ENCODE assay signal across 29 cellular contexts in the genomic region with DNA sequence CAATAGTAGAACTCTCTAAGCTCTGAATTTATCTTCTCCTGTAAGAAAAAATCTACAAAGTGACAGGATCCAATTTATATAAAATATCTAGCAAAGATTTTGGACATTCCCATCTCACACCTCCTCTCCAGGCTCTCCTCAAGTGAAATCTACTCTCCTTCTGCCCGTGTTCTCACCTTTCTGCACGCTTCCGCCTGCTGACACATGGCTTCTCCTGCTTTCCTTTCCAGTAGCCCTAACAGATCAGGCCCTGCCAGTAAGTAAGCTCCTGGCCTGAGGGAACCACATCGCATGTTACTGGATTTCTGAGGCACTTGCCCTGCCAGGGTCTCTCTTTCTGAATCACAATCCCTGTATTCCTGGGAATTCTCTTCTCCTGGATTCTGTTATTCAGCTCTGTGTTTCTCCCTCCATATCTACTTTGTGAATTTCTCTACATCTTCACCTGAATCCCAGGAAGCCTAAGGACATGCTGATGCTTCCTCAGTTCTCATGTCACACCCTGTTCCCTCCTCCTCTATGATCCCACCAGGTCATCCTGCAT.
"Had no signal": no experiment of that assay in that cellular context is flagged by ENCODE, and none has a peak within 500 bp of the region (broad histone marks: within the 10 kb centered on the region; RNA-seq: fewer than 3 reads in every experiment).

No MANE protein-coding gene starts in this region.

- H3K27ac Mint-ChIP-seq: activated CD4-positive, alpha-beta memory T cell treated with anti-CD3 and anti-CD28 coated beads for 36 hours; activated CD4-positive, alpha-beta T cell treated with anti-CD3 and anti-CD28 coated beads, Interleukin-2, amount 10 ng/mL, durations not matched to agents 7 days and 5 days; activated naive CD4-positive, alpha-beta T cell treated with anti-CD3 and anti-CD28 coated beads, Interleukin-2, amount 50 U/mL, for 72 hours; activated naive CD8-positive, alpha-beta T cell treated with anti-CD3 and anti-CD28 coated beads, Interleukin-2, amount 50 U/mL, for 24 hours; brain; T-helper 17 cell had no signal

- H3K4me3 ChIP-seq: MG63, PC-9 had no signal

- H3K4me1 Mint-ChIP-seq: activated CD4-positive, alpha-beta T cell treated with anti-CD3 and anti-CD28 coated beads, Interleukin-2, amount 10 ng/mL, durations not matched to agents 7 days and 5 days; central memory CD8-positive, alpha-beta T cell; T-helper 17 cell had no signal

- FAIRE-seq: astrocyte, TTC549 had no signal

- H3K9me3 Mint-ChIP-seq: activated CD4-positive, alpha-beta memory T cell treated with anti-CD3 and anti-CD28 coated beads for 36 hours; activated CD4-positive, alpha-beta T cell treated with anti-CD3 and anti-CD28 coated beads, Interleukin-2, amount 10 ng/mL, durations not matched to agents 7 days and 5 days; activated naive CD4-positive, alpha-beta T cell treated with anti-CD3 and anti-CD28 coated beads, Interleukin-2, amount 50 U/mL, for 72 hours; activated naive CD8-positive, alpha-beta T cell treated with anti-CD3 and anti-CD28 coated beads, Interleukin-2, amount 50 U/mL, for 24 hours; activated T-cell treated with anti-CD3 and anti-CD28 coated beads, Interleukin-2, amount 50 U/mL, for 4 hours; central memory CD8-positive, alpha-beta T cell had no signal

- H3K9me3 ChIP-seq: MG63 had no signal

- DNase-seq: activated CD4-positive, alpha-beta memory T cell treated with anti-CD3 and anti-CD28 coated beads for 36 hours; activated CD4-positive, alpha-beta T cell treated with anti-CD3 and anti-CD28 coated beads, Interleukin-2, amount 10 ng/mL, durations not matched to agents 7 days and 5 days; activated CD4-positive, CD25-positive, alpha-beta regulatory T cell; activated CD8-positive, alpha-beta memory T cell treated with anti-CD3 and anti-CD28 coated beads for 24 hours; activated effector memory CD4-positive, alpha-beta T cell treated with anti-CD3 and anti-CD28 coated beads, Interleukin-2, amount 50 U/mL, for 16 hours; activated naive CD4-positive, alpha-beta T cell treated with Interleukin-2 at 50 U/mL for 16 hours; activated naive CD8-positive, alpha-beta T cell treated with anti-CD3 and anti-CD28 coated beads, Interleukin-2, amount 50 U/mL, for 24 hours; activated T-cell treated with anti-CD3 and anti-CD28 coated beads, Interleukin-2, amount 50 U/mL, for 4 hours; amniotic stem cell; MG63; MV-4-11; NCI-H1092 treated with DMSO at 0.1 percent for 48 hours; NCI-H1417 treated with DMSO at 0.1 percent for 48 hours; NCI-H1694; NCI-H2029 treated with DMSO at 0.1 percent for 48 hours; NCI-H345; NCI-H510A; NCI-H526 treated with DMSO at 0.1 percent for 48 hours; NCI-H82; PC-9; SHP77 treated with DMSO at 0.1 percent for 48 hours; T-helper 17 cell; T-helper 9 cell had no signal

- H3K36me3 ChIP-seq: MG63 had no signal

- H3K4me3 Mint-ChIP-seq: activated CD4-positive, alpha-beta memory T cell treated with anti-CD3 and anti-CD28 coated beads for 36 hours; activated CD4-positive, alpha-beta T cell treated with anti-CD3 and anti-CD28 coated beads, Interleukin-2, amount 10 ng/mL, durations not matched to agents 7 days and 5 days; activated naive CD8-positive, alpha-beta T cell treated with anti-CD3 and anti-CD28 coated beads, Interleukin-2, amount 50 U/mL, for 24 hours; activated T-cell treated with anti-CD3 and anti-CD28 coated beads, Interleukin-2, amount 50 U/mL, for 4 hours; brain; central memory CD8-positive, alpha-beta T cell; T-helper 17 cell had no signal

- H3K4me2 ChIP-seq: KMS-11, PC-9 had no signal

- H3K36me3 Mint-ChIP-seq: activated CD4-positive, alpha-beta memory T cell treated with anti-CD3 and anti-CD28 coated beads for 36 hours; activated naive CD4-positive, alpha-beta T cell treated with anti-CD3 and anti-CD28 coated beads, Interleukin-2, amount 50 U/mL, for 72 hours; brain had no signal

- ATAC-seq: activated naive CD4-positive, alpha-beta T cell treated with anti-CD3 and anti-CD28 coated beads, Interleukin-2, amount 50 U/mL, for 72 hours; activated naive CD8-positive, alpha-beta T cell treated with anti-CD3 and anti-CD28 coated beads, Interleukin-2, amount 50 U/mL, for 24 hours; activated T-cell treated with anti-CD3 and anti-CD28 coated beads, Interleukin-2, amount 50 U/mL, for 4 hours; T-helper 17 cell had no signal

- H3K27ac ChIP-seq: KMS-11, PC-9 had no signal

- H2AFZ ChIP-seq: PC-9 had no signal

- H3K9ac ChIP-seq: KMS-11 had no signal

- H3K27me3 ChIP-seq: MG63 had no signal
